In the genomic region with DNA sequence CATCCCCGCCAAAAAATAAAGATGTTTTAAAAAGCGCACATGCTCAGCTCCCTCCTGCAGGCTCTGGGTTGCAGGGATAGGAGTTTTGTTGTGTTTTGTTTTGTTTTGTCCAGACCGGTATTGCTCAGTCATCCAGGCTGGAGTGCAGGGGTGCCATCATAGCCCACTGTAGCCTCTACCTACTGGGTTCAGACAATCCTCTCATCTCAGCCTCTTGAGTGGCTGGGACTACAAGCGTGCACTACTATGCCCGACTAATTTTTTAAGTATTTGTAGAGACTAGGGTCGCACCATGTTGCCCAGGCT, we compare ENCODE assay signal across 8 cellular contexts. TPM values are rescaled to one million over a fixed set of nuclear protein-coding genes. Genes with fewer than 3 reads are reported as not detected.
DNase-seq lines count a peak whose midpoint lies in the region; ATAC-seq and TF ChIP-seq lines count a peak whose summit lies in the region.

No MANE protein-coding gene starts in this region.

- no peaks in the 10 kb centered on the region for H3K36me3 ChIP-seq in GM23248 (ENCODE audit: low read depth)
- no peaks in the 10 kb centered on the region for H3K36me3 ChIP-seq in Peyer's patch
- H3K36me3 ChIP-seq in fibroblast of lung (ENCODE audit: control insufficient read depth, insufficient read depth, low read length), result no peaks in the 10 kb centered on the region

- H3K9me3 ChIP-seq in GM23248 (ENCODE audit: low read depth) (no peaks in the 10 kb centered on the region), Peyer's patch (no peaks in the 10 kb centered on the region), fibroblast of lung (ENCODE audit: control insufficient read depth, insufficient read depth, low read depth, low read length) (no peaks in the 10 kb centered on the region)

- no peaks in the 10 kb centered on the region for H4K20me1 ChIP-seq in GM23248 (ENCODE audit: insufficient read depth)
- no peaks in the 10 kb centered on the region for H4K20me1 ChIP-seq in fibroblast of lung (ENCODE audit: control insufficient read depth, extremely low read depth, insufficient read depth, low read length)

- no peaks in the 10 kb centered on the region for H3F3A ChIP-seq in GM23248 (ENCODE audit: insufficient read depth)

- ATAC-seq in HG02973 (IDR thresholded peaks at IDR 0.05; ENCODE audit: unreplicated experiment), result no peak

- H3K4me3 ChIP-seq in GM23248 (peak overlapping the region; percentile 94), Peyer's patch (peak overlapping the region; percentile 79 to 90 (median 82)), fibroblast of lung (replicated peaks in 1 of 4; ENCODE audit: control extremely low read depth in 1 of 4, insufficient read depth in 1 of 4, low read depth in 3 of 4, low read length in 4 of 4) (peak overlapping the region; percentile 73 to 100 (median 96)), skeletal muscle cell (ENCODE audit: low read depth, low read length) (peak overlapping the region; percentile 97)

- H3K4me2 ChIP-seq in GM23248 (ENCODE audit: unreplicated experiment) (peak overlapping the region; percentile 97), fibroblast of lung (ENCODE audit: extremely low read depth, insufficient read depth, low read length) (peak overlapping the region; percentile 92)

- H3K9me2 ChIP-seq in GM23248 (ENCODE audit: insufficient read depth), result no peaks in the 10 kb centered on the region

- H3K27me3 ChIP-seq in GM23248 (replicated peaks; ENCODE audit: insufficient read depth) (no peaks in the 10 kb centered on the region), Peyer's patch (no peaks in the 10 kb centered on the region), fibroblast of lung (ENCODE audit: control insufficient read depth, insufficient read depth, low read length) (no peaks in the 10 kb centered on the region)

- in situ Hi-C loops in GM23248 (cut with MboI), result no loop called here

- H3K79me2 ChIP-seq in GM23248 (ENCODE audit: insufficient read depth), result no peaks in the 10 kb centered on the region
- no peaks in the 10 kb centered on the region for H3K79me2 ChIP-seq in fibroblast of lung (ENCODE audit: control insufficient read depth, insufficient read depth, low read length)

- TF ChIP-seq CTCF in Peyer's patch (IDR thresholded peaks at IDR 0.05) (no peak), fibroblast of lung (conservative IDR thresholded peaks at IDR 0.05 in 1 of 2, IDR thresholded peaks at IDR 0.05 in 1 of 2; ENCODE audit: low read depth in 1 of 2, low read length in 2 of 2) (no peak)

- H3K9ac ChIP-seq in GM23248 (peak overlapping the region; percentile 89), fibroblast of lung (ENCODE audit: insufficient read depth, low read length) (peak overlapping the region; percentile 84)

- no peak for TF ChIP-seq POLR2A in Peyer's patch (IDR thresholded peaks at IDR 0.05)

- 32 to 36% methylated on average over 6 of the region's 6 CpGs for WGBS in GM23248 (ENCODE audit: low coverage in 1 of 2, low lambda C conversion rate in 2 of 2, missing lambda C conversion rate in 2 of 2), 2 experiments

- H2AFZ ChIP-seq in GM23248 (peak overlapping the region; percentile 100), fibroblast of lung (ENCODE audit: low read length) (peak overlapping the region; percentile 98)

- DNase-seq in GM23248 (no peak), Peyer's patch (no peak), fibroblast of lung (ENCODE audit: low read depth in 2 of 2) (no peak), skeletal muscle cell (ENCODE audit: low read depth) (no peak), superior temporal gyrus (ENCODE audit: extremely low spot score) (no peak), NCI-H1930 (lab: John Stamatoyannopoulos, UW) (no peak)
- no peak for DNase-seq in activated CD4-positive, alpha-beta T cell treated with anti-CD3 and anti-CD28 coated beads, Interleukin-2, amount 50 U/mL, for 48 hours

- H3K4me1 ChIP-seq in GM23248 (ENCODE audit: insufficient read depth) (no peaks in the 10 kb centered on the region), Peyer's patch (peaks cover 0 to 6% (median 2%) of the 10 kb centered on the region in 4 donors), fibroblast of lung (ENCODE audit: control insufficient read depth, extremely low read depth, insufficient read depth, low read length) (no peaks in the 10 kb centered on the region)

- H3K27ac ChIP-seq in GM23248 (no peak overlapping the region), Peyer's patch (peak overlapping the region; percentile 81 to 94 (median 89)), fibroblast of lung (ENCODE audit: insufficient read depth, low read length) (no peak overlapping the region)

RNA-seq across cellular contexts. Expression of gene WWOX, which starts 0.7 kb away (rescaled TPM):
- 6.6 and 20.7 TPM in 2 replicates for total RNA-seq in GM23248 (2014; rRNA removed; shearing (Covaris generic))
- polyA plus RNA-seq in GM23248 (2016; fragmentation: Nextera tagmentation; extraction: Ambion mirVana) (3.8 and 4.5 TPM in 2 replicates), fibroblast of lung (5.6 and 6.6 TPM in 2 replicates)
- total RNA-seq in Peyer's patch (100 to 1,000 TPM in 1 of 4 donors, 10 to 100 TPM in 3; 17.3 to 197 (median 57.5) TPM), fibroblast of lung (16.3 and 18.2 TPM in 2 replicates)
- polyA plus RNA-seq in fibroblast of lung (2012), result 5.2 and 7.5 TPM in 2 replicates
- polyA minus RNA-seq in fibroblast of lung (ENCODE audit: low replicate concordance), result 3.4 and 6.4 TPM in 2 replicates

Comparison
In these comparisons a context has a peak if more than half of its experiments do, and no peak if none do; other contexts are left out.
1. H3K27ac ChIP-seq: peak in Peyer's patch (4 of 4); none in GM23248 (single experiment) and fibroblast of lung (single experiment).
2. Peak in every context shown above with its lines, with median percentiles within 50 percentile points of each other: H3K4me3 ChIP-seq.